ENCODE assay signal across 8 cellular contexts in the genomic region with DNA sequence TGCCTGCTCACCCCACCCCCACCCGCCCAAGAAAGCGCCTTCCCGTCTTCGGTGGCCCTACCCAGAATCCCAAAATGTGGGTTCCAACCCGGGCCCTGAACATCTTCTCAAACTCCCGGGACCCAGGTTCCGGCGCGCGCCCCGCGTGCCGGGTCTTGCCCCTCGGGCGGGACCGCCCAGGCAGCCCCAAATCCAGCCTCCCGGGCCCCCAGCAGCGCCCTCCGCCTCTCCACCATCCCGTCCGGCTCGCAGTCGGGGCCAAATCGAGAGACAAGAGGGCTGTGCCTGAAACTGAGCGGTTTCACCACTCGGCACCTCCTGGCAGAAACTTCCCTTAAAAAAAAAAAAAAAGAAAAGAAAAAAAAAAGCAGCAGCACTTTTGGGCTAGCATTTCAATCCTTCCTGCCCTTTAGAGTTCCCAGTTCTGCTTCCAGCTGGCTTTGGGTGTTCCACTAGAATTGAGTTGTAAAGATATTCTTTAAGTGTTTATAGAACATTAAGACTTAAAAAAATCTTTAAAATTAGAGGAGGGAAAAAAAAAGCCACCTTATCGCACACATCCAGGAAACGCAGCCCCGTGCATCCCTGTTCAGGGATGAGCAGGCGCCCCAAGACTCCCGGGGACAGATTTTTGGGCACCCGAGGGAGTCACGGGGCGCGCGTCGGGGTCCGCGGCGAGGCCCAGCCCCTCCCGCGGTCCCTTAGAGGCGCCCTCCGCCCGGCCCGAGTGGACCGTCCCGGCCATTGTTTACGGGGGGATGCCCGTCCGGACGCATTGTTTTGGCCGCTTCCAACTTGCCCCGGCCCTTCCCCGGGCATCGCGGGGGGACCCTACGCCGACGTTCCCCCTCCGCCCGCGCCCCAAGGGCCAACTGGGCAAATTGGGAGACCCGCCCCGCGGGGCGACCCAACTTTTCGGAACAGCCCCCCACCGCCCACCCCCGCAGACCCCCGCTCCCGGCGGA. TPM values are rescaled to one million over a fixed set of nuclear protein-coding genes. Genes with fewer than 3 reads are reported as not detected.
DNase-seq lines count a peak whose midpoint lies in the region; ATAC-seq and TF ChIP-seq lines count a peak whose summit lies in the region.
"Not testable (repeated sequence)": the region's sequence is repeated elsewhere in the genome, so short reads cannot be mapped to it uniquely, and the experiment has no call there.

No MANE protein-coding gene starts in this region.

- H2AK5ac ChIP-seq in IMR-90 (ENCODE audit: low read depth, low read length), result peak overlapping the region; percentile 15; the same call in 1 of the 2 replicates

- not testable (repeated sequence) for H3K27me3 Mint-ChIP-seq in CD4-positive, alpha-beta T cell; T-cell; activated naive CD4-positive, alpha-beta T cell treated with anti-CD3 and anti-CD28 coated beads, Interleukin-2, amount 50 U/mL, for 24 hours

- peak overlapping the region; percentile 94 for H3K27ac ChIP-seq in CD4-positive, alpha-beta T cell (ENCODE audit: low read depth, low read length)
- peak overlapping the region; percentile 97 for H3K27ac ChIP-seq in IMR-90 (ENCODE audit: insufficient read depth, low read length)

- H4K91ac ChIP-seq in IMR-90 (ENCODE audit: insufficient read depth, low read depth, low read length), result peak overlapping the region; percentile 92

- H3K18ac ChIP-seq in IMR-90 (ENCODE audit: low read depth, low read length), result peak overlapping the region; percentile 91

- not testable (repeated sequence) for TF ChIP-seq RAD21 in IMR-90 (IDR thresholded peaks at IDR 0.05; ENCODE audit: low read length)

- dilution Hi-C loops in IMR-90 (cut with HindIII; ENCODE audit: low sequenced_read_pairs, unreplicated experiment), result not testable (repeated sequence)

- H3K27ac Mint-ChIP-seq in CD4-positive, alpha-beta T cell, result peak overlapping the region; percentile 100
- H3K27ac Mint-ChIP-seq in T-cell, result peak overlapping the region; percentile 95 to 96
- H3K27ac Mint-ChIP-seq in activated naive CD4-positive, alpha-beta T cell treated with anti-CD3 and anti-CD28 coated beads, Interleukin-2, amount 50 U/mL, for 24 hours, result peak overlapping the region; percentile 93

- DNase-seq in CD4-positive, alpha-beta T cell, result peak in 8 of 10 experiments; percentile 37 to 64 (median 46)
- DNase-seq in IMR-90, result peak; percentile 39
- DNase-seq in T-cell, result peak in 30 of 34 experiments; percentile 18 to 59 (median 44)
- DNase-seq in fibroblast of mammary gland (ENCODE audit: low read depth), result peak; percentile 51
- DNase-seq in stimulated activated CD8-positive, alpha-beta memory T cell treated with anti-CD3 and anti-CD28 coated beads, Interleukin-2, amount 100 ng/mL, for 48 hours (ENCODE audit: low read depth in 2 of 2), result peak; percentile 53 to 60

- not testable (repeated sequence) for H3K36me3 ChIP-seq in IMR-90 (ENCODE audit: control insufficient read depth, insufficient read depth, low read length)

- H3K9ac ChIP-seq in IMR-90 (ENCODE audit: low read depth, low read length), result peak overlapping the region; percentile 92

- WGBS in IMR-90 (ENCODE audit: extremely low coverage in 2 of 2, insufficient read length in 1 of 2), 2 experiments, result 1% methylated on average over 24 of the region's 73 CpGs; no CpG with 5 or more reads in 1 of the 2 experiments

- not testable (repeated sequence) for H4K20me1 ChIP-seq in IMR-90 (ENCODE audit: insufficient read depth, low read length)

- peak overlapping the region; percentile 85 for H2BK5ac ChIP-seq in IMR-90 (ENCODE audit: low read depth, low read length, poor library complexity, severe bottlenecking)

- H3K9me3 ChIP-seq in CD4-positive, alpha-beta T cell (ENCODE audit: control insufficient read depth, low read length); IMR-90 (ENCODE audit: control insufficient read depth, insufficient read depth, low read length); mononuclear cell (ENCODE audit: low read depth, low read length): not testable (repeated sequence)

- TF ChIP-seq POLR2A in IMR-90 (IDR thresholded peaks at IDR 0.05; ENCODE audit: low read depth, low read length), result peak; percentile 67

- H3K79me1 ChIP-seq in IMR-90 (ENCODE audit: low read depth in 1 of 2, low read length in 2 of 2), result not testable (repeated sequence)

- not testable (repeated sequence) for H2BK20ac ChIP-seq in IMR-90 (ENCODE audit: low read depth, low read length)

- not testable (repeated sequence) for H2BK15ac ChIP-seq in IMR-90 (ENCODE audit: low read depth, low read length)

- peak overlapping the region; percentile 70 to 84; a peak in 2 of 4 replicates for H4K8ac ChIP-seq in IMR-90 (ENCODE audit: low read depth in 2 of 2, low read length in 2 of 2)

- peak overlapping the region; percentile 53; the same call in 1 of the 2 replicates for H4K5ac ChIP-seq in IMR-90 (ENCODE audit: low read depth, low read length)

- H2AK9ac ChIP-seq in IMR-90 (replicated peaks; ENCODE audit: low read depth, low read length, poor library complexity), result peak overlapping the region; percentile 93

- peak overlapping the region; percentile 71; the same call in 1 of the 2 replicates for H3K23ac ChIP-seq in IMR-90 (ENCODE audit: low read depth, low read length)

- H3K14ac ChIP-seq in IMR-90 (replicated peaks; ENCODE audit: low read depth, low read length), result peak overlapping the region; percentile 97

- peak overlapping the region; percentile 52; the same call in 1 of the 2 replicates for H2BK120ac ChIP-seq in IMR-90 (ENCODE audit: low read depth, low read length)

- H3K27me3 ChIP-seq in CD4-positive, alpha-beta T cell (ENCODE audit: control insufficient read depth, insufficient read depth, low read length); IMR-90 (ENCODE audit: control insufficient read depth, insufficient read depth, low read length); mononuclear cell (ENCODE audit: insufficient read depth, low read length): not testable (repeated sequence)

- H3K36me3 Mint-ChIP-seq in CD4-positive, alpha-beta T cell (ENCODE audit: low read depth), result peaks cover 22% of the 10 kb centered on the region
- H3K36me3 Mint-ChIP-seq in T-cell; activated naive CD4-positive, alpha-beta T cell treated with anti-CD3 and anti-CD28 coated beads, Interleukin-2, amount 50 U/mL, for 24 hours: not testable (repeated sequence)

- H3K56ac ChIP-seq in IMR-90 (ENCODE audit: extremely low read depth, insufficient read depth, low read length), result peak overlapping the region; percentile 89

- H3K4me1 ChIP-seq in IMR-90 (ENCODE audit: control insufficient read depth, insufficient read depth, low read length), result not testable (repeated sequence)
- H3K4me1 ChIP-seq in mononuclear cell (ENCODE audit: insufficient read depth, low read length), result peaks cover 32% of the 10 kb centered on the region

- not testable (repeated sequence) for BruUV-seq in IMR-90 (replicated peaks; lab: Mats Ljungman, UMichigan)

- CTCF ChIA-PET in CD4-positive, alpha-beta T cell (lab: Charles Lee), result interaction anchor here (0.7 to 1.5 kb wide), 3 partner anchors 13 to 323 kb away, joined by 3 to 4 read pairs (median 3); no protein-coding TSS in a partner anchor
- CTCF ChIA-PET in IMR-90 (lab: Yijun Ruan, JAX) (interaction anchor here (0.6 kb wide), 1 partner anchor 1361 kb away, joined by 4 read pairs; no protein-coding TSS in a partner anchor), T-cell (lab: Charles Lee) (interaction anchor here in 1 of 2 donors (0.7 to 1.1 kb wide), 3 partner anchors 10 to 20 kb away, joined by 3 to 6 read pairs (median 5); no protein-coding TSS in a partner anchor)

- not testable (repeated sequence) for H3K9me3 Mint-ChIP-seq in CD4-positive, alpha-beta T cell; T-cell; activated naive CD4-positive, alpha-beta T cell treated with anti-CD3 and anti-CD28 coated beads, Interleukin-2, amount 50 U/mL, for 24 hours

- peak overlapping the region; percentile 83 for H3K4ac ChIP-seq in IMR-90 (ENCODE audit: low read depth, low read length)

- peak overlapping the region; percentile 99 for H3K4me3 Mint-ChIP-seq in CD4-positive, alpha-beta T cell
- peak overlapping the region; percentile 90 to 97 (median 95) for H3K4me3 Mint-ChIP-seq in T-cell
- peak overlapping the region; percentile 96 for H3K4me3 Mint-ChIP-seq in activated naive CD4-positive, alpha-beta T cell treated with anti-CD3 and anti-CD28 coated beads, Interleukin-2, amount 50 U/mL, for 24 hours

- peak overlapping the region; percentile 86 for H3K4me2 ChIP-seq in IMR-90 (ENCODE audit: low read depth, low read length)

- not testable (repeated sequence) for ATAC-seq in CD4-positive, alpha-beta T cell (ENCODE audit: poor library complexity); IMR-90 (ENCODE audit: low read depth); T-cell (replicated peaks in 1 of 4)
- ATAC-seq in GM21528 (IDR thresholded peaks at IDR 0.05; ENCODE audit: low FRiP score, unreplicated experiment), result peak; percentile 29

- not testable (repeated sequence) for TF ChIP-seq CTCF in CD4-positive, alpha-beta T cell (IDR thresholded peaks at IDR 0.05); IMR-90 (conservative IDR thresholded peaks at IDR 0.05; ENCODE audit: low read depth, low read length); fibroblast of mammary gland (conservative IDR thresholded peaks at IDR 0.05; ENCODE audit: control insufficient read depth, insufficient read depth, low read depth, low read length)

- H3K4me1 Mint-ChIP-seq in CD4-positive, alpha-beta T cell (ENCODE audit: low read depth), result peaks cover 68% of the 10 kb centered on the region
- peaks cover 46 to 65% (median 51%) of the 10 kb centered on the region in 3 donors for H3K4me1 Mint-ChIP-seq in T-cell
- H3K4me1 Mint-ChIP-seq in activated naive CD4-positive, alpha-beta T cell treated with anti-CD3 and anti-CD28 coated beads, Interleukin-2, amount 50 U/mL, for 24 hours, result peaks cover 57% of the 10 kb centered on the region

- H3K4me3 ChIP-seq in IMR-90 (ENCODE audit: insufficient read depth, low read depth, low read length) (peak overlapping the region; percentile 71), fibroblast of mammary gland (ENCODE audit: control insufficient read depth, low read depth, low read length) (peak overlapping the region; percentile 63), mononuclear cell (ENCODE audit: low read length) (peak overlapping the region; percentile 91)

- H2AFZ ChIP-seq in IMR-90 (replicated peaks; ENCODE audit: low read length, poor library complexity), result peak overlapping the region; percentile 76

- intact Hi-C loops in CD4-positive, alpha-beta T cell (cut with DNase I, micrococcal nuclease), result loop anchor here (1.0 kb wide), 1 partner anchor 10 kb away; no protein-coding TSS in a partner anchor
- intact Hi-C loops in IMR-90 (cut with micrococcal nuclease), result loop anchor here (5.0 kb wide), 1 partner anchor 145 kb away; no protein-coding TSS in a partner anchor

- not testable (repeated sequence) for H3K9me1 ChIP-seq in IMR-90 (ENCODE audit: insufficient read depth, low read length)

- in situ Hi-C loops in IMR-90 (cut with MboI; ENCODE audit: low sequenced_read_pairs), result not testable (repeated sequence)

- POLR2A ChIA-PET in CD4-positive, alpha-beta T cell (lab: Charles Lee), result interaction anchor here (0.6 to 7.6 kb wide), 10 partner anchors 11 to 323 kb away, joined by 3 to 111 read pairs (median 8); no protein-coding TSS in a partner anchor
- POLR2A ChIA-PET in IMR-90 (lab: Charles Lee; ENCODE audit: unreplicated experiment) (interaction anchor here (0.6 to 0.7 kb wide), 3 partner anchors 176 to 381 kb away, joined by 4 to 11 read pairs (median 8); no protein-coding TSS in a partner anchor), T-cell (lab: Charles Lee) (interaction anchor here in 1 of 2 donors (0.9 kb wide), 1 partner anchor 279 kb away, joined by 3 read pairs; no protein-coding TSS in a partner anchor)

RNA-seq across cellular contexts. Expression of gene ZNF217, which starts 0.9 kb away (rescaled TPM):
- total RNA-seq in CD4-positive, alpha-beta T cell, result 10 to 100 TPM; 83.5 to 87.4 TPM
- total RNA-seq in IMR-90 (2012; rRNA removed), result 25.8 and 27.8 TPM in 2 replicates
- 6.9 and 9.1 TPM in 2 replicates for polyA plus RNA-seq in IMR-90 (2012; rRNA removed)
- 2.4 and 4.1 TPM in 2 replicates for polyA plus RNA-seq in IMR-90 (2012; cell fraction: cytosol; rRNA removed)
- polyA plus RNA-seq in IMR-90 (2012; cell fraction: nucleus; rRNA removed; ENCODE audit: low replicate concordance), result 3.4 and 8.6 TPM in 2 replicates
- total RNA-seq in T-cell, result 10 to 100 TPM; 57.6 to 92.4 (median 87.5) TPM
- 65.8 TPM for total RNA-seq in mononuclear cell
